In the genomic region with DNA sequence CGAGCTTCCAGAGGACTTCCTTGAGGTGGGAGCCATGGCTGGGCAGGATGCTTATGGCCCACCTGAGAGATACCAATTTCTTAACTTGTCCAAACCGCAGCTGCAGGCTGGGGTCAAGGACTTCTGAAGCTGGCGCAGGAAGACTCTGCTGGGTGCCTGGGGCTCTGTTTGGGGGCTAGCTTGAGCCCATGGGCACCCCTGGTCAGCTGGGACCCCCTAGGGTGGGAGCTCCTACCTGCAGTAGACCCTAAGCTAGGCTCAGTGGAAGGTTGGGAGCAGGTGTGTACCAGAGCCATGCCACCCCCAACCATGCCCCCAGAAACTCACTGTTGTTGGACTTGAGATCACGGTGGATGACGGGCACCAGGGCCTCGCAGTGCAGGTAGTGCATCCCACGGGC, we compare ENCODE assay signal across 8 cellular contexts. TPM values are rescaled to one million over a fixed set of nuclear protein-coding genes. Genes with fewer than 3 reads are reported as not detected.
DNase-seq lines count a peak whose midpoint lies in the region; ATAC-seq and TF ChIP-seq lines count a peak whose summit lies in the region.

No MANE protein-coding gene starts in this region.

- H3K9ac ChIP-seq in GM23248 = peak overlapping the region; percentile 88

- intact Hi-C loops in body of pancreas (cut with DNase I) = no loop called here

- H3K9me3 Mint-ChIP-seq in WTC11 = no peaks in the 10 kb centered on the region

- no peak overlapping the region for H3K27ac Mint-ChIP-seq in WTC11

- H2AFZ ChIP-seq in GM23248 = no peak overlapping the region

- peak overlapping the region; percentile 97 for H3K4me2 ChIP-seq in GM23248 (ENCODE audit: unreplicated experiment)

- no peaks in the 10 kb centered on the region for H3K9me3 ChIP-seq in GM23248 (ENCODE audit: low read depth)
- H3K9me3 ChIP-seq in body of pancreas = no peaks in the 10 kb centered on the region

- peaks cover 84% of the 10 kb centered on the region for H3K79me2 ChIP-seq in GM23248 (ENCODE audit: insufficient read depth)

- H3K27ac ChIP-seq in GM23248 (no peak overlapping the region), skin epidermis (peak overlapping the region in 20 of 21 experiments; percentile 21 to 98 (median 94)), body of pancreas (peak overlapping the region in 2 of 4 donors; percentile 96 to 97)

- POLR2A ChIA-PET in WTC11 (lab: Charles Lee) = interaction anchor here (0.6 to 1.3 kb wide), 3 partner anchors 10 to 245 kb away, joined by 3 to 5 read pairs (median 3); no protein-coding TSS in a partner anchor

- H3K36me3 ChIP-seq in GM23248 (ENCODE audit: low read depth) (no peaks in the 10 kb centered on the region), body of pancreas (replicated peaks in 1 of 2; ENCODE audit: insufficient read depth in 1 of 2, low read depth in 2 of 2) (no peaks in the 10 kb centered on the region)

- peak overlapping the region; percentile 85 for H3K4me3 ChIP-seq in GM23248
- H3K4me3 ChIP-seq in foreskin fibroblast (ENCODE audit: low read depth in 1 of 2, low read length in 2 of 2) = peak overlapping the region; percentile 62 to 90
- peak overlapping the region; percentile 55 to 91 (median 82) for H3K4me3 ChIP-seq in skin epidermis
- H3K4me3 ChIP-seq in body of pancreas = no peak overlapping the region

- DNase-seq in GM23248 (no peak), WTC11 (ENCODE audit: low spot score) (no peak), foreskin fibroblast (no peak), HUDEP-2 (lab: John Stamatoyannopoulos, UW; ENCODE audit: unreplicated experiment in 76 of 76) (no peak), body of pancreas (no peak), LoVo (ENCODE audit: low spot score) (no peak)

- peaks cover 5% of the 10 kb centered on the region; the same call in 1 of the 2 replicates for H3F3A ChIP-seq in GM23248 (ENCODE audit: insufficient read depth)

- H3K27me3 Mint-ChIP-seq in WTC11 (ENCODE audit: low read depth) = no peaks in the 10 kb centered on the region; the same call in none of the 2 replicates

- H3K27me3 ChIP-seq in GM23248 (replicated peaks; ENCODE audit: insufficient read depth) (no peaks in the 10 kb centered on the region), body of pancreas (no peaks in the 10 kb centered on the region)

- CTCF ChIA-PET in WTC11 (lab: Charles Lee) = interaction anchor here (1.0 to 16.2 kb wide), 5 partner anchors 22 to 72 kb away, joined by 3 to 311 read pairs (median 3); partner anchors contain the start of genes KCNK7 and SIPA1

- no peak for TF ChIP-seq POLR2A in body of pancreas (IDR thresholded peaks at IDR 0.05)

- H4K20me1 ChIP-seq in GM23248 (ENCODE audit: insufficient read depth) = no peaks in the 10 kb centered on the region; the same call in 1 of the 2 replicates

- ATAC-seq in WTC11 (no peak), body of pancreas (no peak), HG03175 (IDR thresholded peaks at IDR 0.05; ENCODE audit: unreplicated experiment) (no peak)

- peaks cover 9% of the 10 kb centered on the region for H3K36me3 Mint-ChIP-seq in WTC11

- H3K4me1 ChIP-seq in GM23248 (ENCODE audit: insufficient read depth) (peaks cover 31% of the 10 kb centered on the region), body of pancreas (peaks cover 56% of the 10 kb centered on the region)

- H3K4me3 Mint-ChIP-seq in WTC11 = peak overlapping the region; percentile 91

- TF ChIP-seq CTCF in WTC11 (IDR thresholded peaks at IDR 0.05) = no peak
- TF ChIP-seq CTCF in foreskin fibroblast (IDR thresholded peaks at IDR 0.05; ENCODE audit: low read depth, low read length) = no peak
- no peak for TF ChIP-seq CTCF in body of pancreas (IDR thresholded peaks at IDR 0.05)

- WGBS in GM23248 (ENCODE audit: low coverage in 1 of 2, low lambda C conversion rate in 2 of 2, missing lambda C conversion rate in 2 of 2), 2 experiments = 84 to 90% methylated on average over 7 of the region's 7 CpGs
- 44 to 58% methylated on average over 2 to 7 of the region's 7 CpGs for WGBS in body of pancreas, 2 donors

- H3K9me2 ChIP-seq in GM23248 (ENCODE audit: insufficient read depth) = no peaks in the 10 kb centered on the region

- in situ Hi-C loops in GM23248 (cut with MboI) = no loop called here

- peaks cover 26% of the 10 kb centered on the region for H3K4me1 Mint-ChIP-seq in WTC11

TF ChIP-seq in WTC11, 78 proteins besides CTCF, POLR2A, EP300 and RAD21:
- TF ChIP-seq, protein P1, sequence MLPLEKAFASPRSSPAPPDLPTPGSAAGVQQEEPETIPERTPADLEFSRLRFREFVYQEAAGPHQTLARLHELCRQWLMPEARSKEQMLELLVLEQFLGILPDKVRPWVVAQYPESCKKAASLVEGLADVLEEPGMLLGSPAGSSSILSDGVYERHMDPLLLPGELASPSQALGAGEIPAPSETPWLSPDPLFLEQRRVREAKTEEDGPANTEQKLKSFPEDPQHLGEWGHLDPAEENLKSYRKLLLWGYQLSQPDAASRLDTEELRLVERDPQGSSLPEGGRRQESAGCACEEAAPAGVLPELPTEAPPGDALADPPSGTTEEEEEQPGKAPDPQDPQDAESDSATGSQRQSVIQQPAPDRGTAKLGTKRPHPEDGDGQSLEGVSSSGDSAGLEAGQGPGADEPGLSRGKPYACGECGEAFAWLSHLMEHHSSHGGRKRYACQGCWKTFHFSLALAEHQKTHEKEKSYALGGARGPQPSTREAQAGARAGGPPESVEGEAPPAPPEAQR (CRISPR knock-in tag; IDR thresholded peaks at IDR 0.05) = no peak
- TF ChIP-seq ZNF423 (CRISPR knock-in tag; IDR thresholded peaks at IDR 0.05) = no peak
- no peak for TF ChIP-seq ZNF532 (CRISPR knock-in tag; IDR thresholded peaks at IDR 0.05; ENCODE audit: borderline replicate concordance)
- no peak for TF ChIP-seq MYBL2 (CRISPR knock-in tag; IDR thresholded peaks at IDR 0.05)
- no peak for TF ChIP-seq FOXK1 (CRISPR knock-in tag; IDR thresholded peaks at IDR 0.05)
- TF ChIP-seq ELF4 (CRISPR knock-in tag; IDR thresholded peaks at IDR 0.05; ENCODE audit: low read depth) = no peak
- TF ChIP-seq ZNF219 (CRISPR knock-in tag; IDR thresholded peaks at IDR 0.05; ENCODE audit: borderline replicate concordance) = no peak

RNA-seq across cellular contexts. Expression of gene MAP3K11, which starts 1.3 kb away (rescaled TPM):
- 17.6 and 24.7 TPM in 2 replicates for total RNA-seq in GM23248 (2014; rRNA removed; shearing (Covaris generic))
- 9.5 and 10.6 TPM in 2 replicates for polyA plus RNA-seq in GM23248 (2016; fragmentation: Nextera tagmentation; extraction: Ambion mirVana)
- 46.1 to 56.1 TPM (median 52.8 TPM) in 3 replicates for total RNA-seq in WTC11 (2021)
- total RNA-seq in body of pancreas = 10 to 100 TPM; 31.6 to 94.9 TPM

RNA-seq across cellular contexts. Expression of gene PCNX3, which starts 2.9 kb away (rescaled TPM):
- 23.5 and 30.2 TPM in 2 replicates for total RNA-seq in GM23248 (2014; rRNA removed; shearing (Covaris generic))
- 8.1 and 8.6 TPM in 2 replicates for polyA plus RNA-seq in GM23248 (2016; fragmentation: Nextera tagmentation; extraction: Ambion mirVana)
- 44.6 to 51.6 TPM (median 45.8 TPM) in 3 replicates for total RNA-seq in WTC11 (2021)
- total RNA-seq in body of pancreas = 10 to 100 TPM; 21.8 to 56.7 TPM

RNA-seq across cellular contexts. Expression of gene KCNK7, which starts 17.1 kb away (rescaled TPM):
- not detected in 2 replicates for total RNA-seq in GM23248 (2014; rRNA removed; shearing (Covaris generic))
- polyA plus RNA-seq in GM23248 (2016; fragmentation: Nextera tagmentation; extraction: Ambion mirVana) = not detected in 2 replicates
- total RNA-seq in WTC11 (2021) = 1.4 to 2.1 TPM (median 2.0 TPM) in 3 replicates
- total RNA-seq in body of pancreas = 1 to 10 TPM in 1 of 2 donors, under 1 TPM in 1; 0.66 to 1.0 TPM

RNA-seq across cellular contexts. Expression of gene SIPA1, which starts 25.2 kb away (rescaled TPM):
- total RNA-seq in GM23248 (2014; rRNA removed; shearing (Covaris generic)) = 15.9 and 16.6 TPM in 2 replicates
- 10.8 and 13.0 TPM in 2 replicates for polyA plus RNA-seq in GM23248 (2016; fragmentation: Nextera tagmentation; extraction: Ambion mirVana)
- total RNA-seq in WTC11 (2021) = 63.3 to 71.7 TPM (median 65.4 TPM) in 3 replicates
- 10 to 100 TPM; 23.6 to 29.3 TPM for total RNA-seq in body of pancreas

RNA-seq across cellular contexts. Expression of gene EHBP1L1, which starts 36.8 kb away (rescaled TPM):
- 85.5 and 88.5 TPM in 2 replicates for total RNA-seq in GM23248 (2014; rRNA removed; shearing (Covaris generic))
- polyA plus RNA-seq in GM23248 (2016; fragmentation: Nextera tagmentation; extraction: Ambion mirVana) = 11.5 and 12.6 TPM in 2 replicates
- total RNA-seq in WTC11 (2021) (11.8 to 13.7 TPM (median 12.6 TPM) in 3 replicates), body of pancreas (10 to 100 TPM; 35.0 to 76.1 TPM)

Comparison
In these comparisons a context has a peak if more than half of its experiments do, and no peak if none do; other contexts are left out.
1. H3K4me3 ChIP-seq: peak in GM23248 (single experiment), foreskin fibroblast (2 of 2) and skin epidermis (7 of 7); none in body of pancreas (0 of 2).